ENCODE assay signal across 8 cellular contexts in genomic region chr11:93197383-93198220, GRCh38. TPM values are rescaled to one million over a fixed set of nuclear protein-coding genes. Genes with fewer than 3 reads are reported as not detected.
DNase-seq lines count a peak whose midpoint lies in the region; ATAC-seq, FAIRE-seq and TF ChIP-seq lines count a peak whose summit lies in the region.

Gene SLC36A4, minus strand, starts transcription at chr11:93197991. Its CDS starts 159 bp downstream, at chr11:93197832.

- peak within 1 kb of the TSS; percentile 99 for H3K27ac Mint-ChIP-seq in neural progenitor cell

- peak; percentile 56 for TF ChIP-seq POLR2A in H54 (IDR thresholded peaks at IDR 0.05; ENCODE audit: low read depth, low read length)

- no peaks in the 10 kb centered on the region for H3F3A ChIP-seq in neural progenitor cell (ENCODE audit: low read depth)

- peaks cover 3% of the 10 kb centered on the region for H3K4me1 ChIP-seq in foreskin keratinocyte
- H3K4me1 ChIP-seq in neural progenitor cell = peaks cover 22% of the 10 kb centered on the region
- no peaks in the 10 kb centered on the region for H3K4me1 ChIP-seq in stomach smooth muscle (ENCODE audit: control insufficient read depth, insufficient read depth, low read length)

- no peaks in the 10 kb centered on the region for H3K36me3 ChIP-seq in neural progenitor cell
- H3K36me3 ChIP-seq in stomach smooth muscle (ENCODE audit: control insufficient read depth in 2 of 2, insufficient read depth in 2 of 2, low read length in 2 of 2) = no peaks in the 10 kb centered on the region

- peaks cover 48% of the 10 kb centered on the region for H3K79me2 ChIP-seq in neural progenitor cell (ENCODE audit: low read depth)

- peak within 1 kb of the TSS; percentile 56 for H3K4me3 ChIP-seq in neural progenitor cell
- peak within 1 kb of the TSS; percentile 78 to 90 for H3K4me3 ChIP-seq in stomach smooth muscle (ENCODE audit: low read length in 2 of 2)

- DNase-seq in ELF-1 (ENCODE audit: low read depth, low spot score) (peak; percentile 95), H54 (ENCODE audit: insufficient read length, low spot score) (peak; percentile 51), LoVo (ENCODE audit: low spot score) (peak; percentile 87), SHP77 treated with DMSO at 0.1 percent for 48 hours (lab: John Stamatoyannopoulos, UW) (peak; percentile 69), foreskin keratinocyte (peak; percentile 83 to 91), neural progenitor cell (ENCODE audit: low spot score) (peak; percentile 96)
- peak; percentile 73 for DNase-seq in activated gamma-delta T cell treated with anti-CD3 and anti-CD28 coated beads, Interleukin-2, amount 50 U/mL, for 16 hours (ENCODE audit: low read depth)

- peak within 1 kb of the TSS; percentile 97 for H3K4me3 Mint-ChIP-seq in neural progenitor cell

- no peak for TF ChIP-seq CTCF in foreskin keratinocyte (conservative IDR thresholded peaks at IDR 0.05)
- TF ChIP-seq CTCF in neural progenitor cell (IDR thresholded peaks at IDR 0.05) = no peak

- ATAC-seq in foreskin keratinocyte = peak; percentile 96

- H3K27ac ChIP-seq in foreskin keratinocyte (peak within 1 kb of the TSS; percentile 98), neural progenitor cell (peak within 1 kb of the TSS; percentile 70), stomach smooth muscle (ENCODE audit: low read length) (peak within 1 kb of the TSS; percentile 77)

- peak; percentile 87 for FAIRE-seq in H54 (lab: Jason Lieb, UNC)

- H3K9me3 ChIP-seq in neural progenitor cell (ENCODE audit: low read depth) = no peaks in the 10 kb centered on the region
- no peaks in the 10 kb centered on the region for H3K9me3 ChIP-seq in stomach smooth muscle (ENCODE audit: control insufficient read depth in 2 of 2, low read length in 2 of 2)

- peaks cover 5% of the 10 kb centered on the region for H3K27me3 ChIP-seq in foreskin keratinocyte
- H3K27me3 ChIP-seq in neural progenitor cell = no peaks in the 10 kb centered on the region
- no peaks in the 10 kb centered on the region for H3K27me3 ChIP-seq in stomach smooth muscle (ENCODE audit: control insufficient read depth in 1 of 2, insufficient read depth in 2 of 2, low read length in 2 of 2)

- peaks cover 2% of the 10 kb centered on the region for H3K27me3 Mint-ChIP-seq in neural progenitor cell (ENCODE audit: insufficient read depth, low read depth)

- H3K36me3 Mint-ChIP-seq in neural progenitor cell = peaks cover 19% of the 10 kb centered on the region

- H4K20me1 ChIP-seq in neural progenitor cell (ENCODE audit: low read depth) = peaks cover 6% of the 10 kb centered on the region

- peaks cover 16% of the 10 kb centered on the region for H3K9me3 Mint-ChIP-seq in neural progenitor cell

- H3K4me1 Mint-ChIP-seq in neural progenitor cell = peaks cover 3% of the 10 kb centered on the region

- peak within 1 kb of the TSS; percentile 87 for H3K4me2 ChIP-seq in neural progenitor cell

- H3K9ac ChIP-seq in neural progenitor cell (peak within 1 kb of the TSS; percentile 71), stomach smooth muscle (ENCODE audit: low read length in 2 of 2) (peak within 1 kb of the TSS; percentile 84 to 88)

- H2AFZ ChIP-seq in neural progenitor cell (replicated peaks) = peak within 1 kb of the TSS; percentile 68

RNA-seq across cellular contexts. Expression of gene SLC36A4, which starts in this region (rescaled TPM):
- total RNA-seq in foreskin keratinocyte (5.5 and 7.6 TPM in 2 replicates), neural progenitor cell (ENCODE audit: low replicate concordance) (31.6 and 67.6 TPM in 2 replicates)
- 3.0 and 4.2 TPM in 2 replicates for polyA plus RNA-seq in foreskin keratinocyte

Comparison
In these comparisons a context has a peak if more than half of its experiments do, and no peak if none do; other contexts are left out.
1. Peak in every context shown above with its lines: DNase-seq, ATAC-seq, H3K4me3 ChIP-seq and H3K27ac ChIP-seq.